In genomic region chr21:42063578-42064521, GRCh38 we compare ENCODE assay signal across 8 cellular contexts.
DNase-seq lines count a peak whose midpoint lies in the region; ATAC-seq and TF ChIP-seq lines count a peak whose summit lies in the region.

No MANE protein-coding gene starts in this region.

- peak; percentile 83 for DNase-seq in GM12865 (ENCODE audit: low read depth)
- peak in 4 of 5 experiments; percentile 26 to 79 (median 43) for DNase-seq in T-helper 2 cell
- peak; percentile 60 for DNase-seq in central memory CD4-positive, alpha-beta T cell
- peak; percentile 71 for DNase-seq in stimulated activated CD4-positive, alpha-beta T cell treated with anti-CD3 and anti-CD28 coated beads, Interleukin-15, amount 100 ng/mL, for 24 hours
- DNase-seq in DMS 273 treated with DMSO at 0.1 percent for 48 hours (lab: John Stamatoyannopoulos, UW) = no peak
- no peak for DNase-seq in 8988T

- TF ChIP-seq CTCF in GM12865 (IDR thresholded peaks at IDR 0.05; ENCODE audit: insufficient read depth, low read depth, low read length, missing control alignments) = no peak

- ATAC-seq in HG03108 (IDR thresholded peaks at IDR 0.05; ENCODE audit: unreplicated experiment) (peak; percentile 28), HG03442 (IDR thresholded peaks at IDR 0.05; ENCODE audit: unreplicated experiment) (no peak)

- H3K4me3 ChIP-seq in GM12865 (ENCODE audit: low read depth, low read length) = peak overlapping the region; percentile 73

Comparison
In these comparisons a context has a peak if more than half of its experiments do, and no peak if none do; other contexts are left out.
1. DNase-seq: peak in GM12865 (single experiment), T-helper 2 cell (4 of 5), central memory CD4-positive, alpha-beta T cell (single experiment) and stimulated activated CD4-positive, alpha-beta T cell treated with anti-CD3 and anti-CD28 coated beads, Interleukin-15, amount 100 ng/mL, for 24 hours (single experiment); none in DMS 273 treated with DMSO at 0.1 percent for 48 hours (single experiment) and 8988T (single experiment).